23 cellular contexts compared by ENCODE assay signal in the genomic region with DNA sequence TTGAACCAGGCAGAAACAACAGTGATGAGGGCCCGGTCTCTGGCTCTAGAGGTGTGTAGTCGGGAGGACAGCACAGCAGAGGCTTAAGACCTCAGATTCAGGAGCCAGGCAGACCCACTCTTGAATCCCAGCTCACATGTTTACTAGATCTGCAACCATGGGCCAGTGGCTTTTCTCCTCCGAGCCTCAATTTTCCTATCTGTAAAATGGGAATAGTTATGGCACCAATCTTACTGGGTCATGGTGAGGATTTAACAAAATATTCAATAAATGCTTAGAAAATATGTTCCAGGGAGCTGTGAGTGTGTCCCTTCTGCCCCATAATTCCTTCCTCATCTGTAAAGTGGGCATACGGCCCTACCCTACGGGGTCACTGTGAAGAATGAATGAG.
DNase-seq lines count a peak whose midpoint lies in the region; ATAC-seq, FAIRE-seq and TF ChIP-seq lines count a peak whose summit lies in the region.
"Had no signal": no experiment of that assay in that cellular context is flagged by ENCODE, and none has a peak within 500 bp of the region (broad histone marks: within the 10 kb centered on the region; RNA-seq: fewer than 3 reads in every experiment).

No MANE protein-coding gene starts in this region.

- H3K27me3 ChIP-seq in IMR-90 (ENCODE audit: control insufficient read depth, insufficient read depth, low read length) (no peaks in the 10 kb centered on the region), K562 (ENCODE audit: control insufficient read depth in 2 of 2, insufficient read depth in 2 of 2, low read length in 2 of 2) (no peaks in the 10 kb centered on the region), uterus (no peaks in the 10 kb centered on the region)
- H3K27me3 ChIP-seq: Peyer's patch, SJSA1 had no signal

- intact Hi-C loops in IMR-90 (cut with micrococcal nuclease) (no loop called here), K562 (cut with micrococcal nuclease) (no loop called here), uterus (cut with DNase I; ENCODE audit: low total_unique reads) (no loop called here)

- no peaks in the 10 kb centered on the region for H3K36me3 Mint-ChIP-seq in activated naive CD4-positive, alpha-beta T cell treated with anti-CD3 and anti-CD28 coated beads, Interleukin-2, amount 50 U/mL, for 24 hours
- no peaks in the 10 kb centered on the region for H3K36me3 Mint-ChIP-seq in activated naive CD4-positive, alpha-beta T cell treated with anti-CD3 and anti-CD28 coated beads, Interleukin-2, amount 10 ng/mL, durations not matched to agents 7 days and 5 days
- H3K36me3 Mint-ChIP-seq: CD14-positive monocyte, IgD-negative memory B cell had no signal

- ATAC-seq in IMR-90 (ENCODE audit: low read depth) (no peak), K562 (no peak)

- H4K20me1 ChIP-seq in IMR-90 (ENCODE audit: insufficient read depth, low read length) (no peaks in the 10 kb centered on the region), K562 (replicated peaks; ENCODE audit: control insufficient read depth, insufficient read depth, low read length) (no peaks in the 10 kb centered on the region)

- no peak for FAIRE-seq in K562 (lab: Jason Lieb, UNC)
- FAIRE-seq: A204.1, D721Med, H1, HTR-8/SVneo had no signal

- TF ChIP-seq POLR2A in IMR-90 (IDR thresholded peaks at IDR 0.05; ENCODE audit: low read depth, low read length) (no peak), K562 (conservative IDR thresholded peaks at IDR 0.05) (no peak), uterus (IDR thresholded peaks at IDR 0.05) (no peak)

- no peaks in the 10 kb centered on the region for H3K9me3 ChIP-seq in IMR-90 (ENCODE audit: control insufficient read depth, insufficient read depth, low read length)
- no peaks in the 10 kb centered on the region; the same call in 1 of the 2 replicates for H3K9me3 ChIP-seq in K562 (replicated peaks; ENCODE audit: control insufficient read depth, insufficient read depth, low read depth, low read length)
- H3K9me3 ChIP-seq in uterus = no peaks in the 10 kb centered on the region
- H3K9me3 ChIP-seq: Peyer's patch, SJSA1 had no signal

- no peak overlapping the region for H2BK15ac ChIP-seq in IMR-90 (ENCODE audit: low read depth, low read length)

- POLR2A ChIA-PET in IMR-90 (lab: Charles Lee; ENCODE audit: unreplicated experiment) (no interaction called here), K562 (lab: Yijun Ruan, JAX) (interaction anchor here (0.6 to 1.4 kb wide), 2 partner anchors 34 to 175 kb away, joined by 3 read pairs; no protein-coding TSS in a partner anchor)

- H4K8ac ChIP-seq in IMR-90 (ENCODE audit: low read depth in 2 of 2, low read length in 2 of 2) = no peak overlapping the region

- no peaks in the 10 kb centered on the region for H3K79me1 ChIP-seq in IMR-90 (ENCODE audit: low read depth in 1 of 2, low read length in 2 of 2)

- H3K27ac Mint-ChIP-seq in activated naive CD4-positive, alpha-beta T cell treated with anti-CD3 and anti-CD28 coated beads, Interleukin-2, amount 50 U/mL, for 24 hours = peak overlapping the region; percentile 37
- H3K27ac Mint-ChIP-seq in activated naive CD4-positive, alpha-beta T cell treated with anti-CD3 and anti-CD28 coated beads, Interleukin-2, amount 10 ng/mL, durations not matched to agents 7 days and 5 days = no peak overlapping the region
- H3K27ac Mint-ChIP-seq: B cell, CD14-positive monocyte, IgD-negative memory B cell had no signal

- H3K79me2 ChIP-seq in K562 (ENCODE audit: control insufficient read depth, insufficient read depth, low read length) = no peaks in the 10 kb centered on the region

- H3K4me2 ChIP-seq in IMR-90 (ENCODE audit: low read depth, low read length) (no peak overlapping the region), K562 (ENCODE audit: insufficient read depth, low read length) (no peak overlapping the region)

- H3K4me3 ChIP-seq in IMR-90 (ENCODE audit: insufficient read depth, low read depth, low read length) (no peak overlapping the region), K562 (no peak overlapping the region), uterus (no peak overlapping the region)
- H3K4me3 ChIP-seq: Peyer's patch, SJSA1 had no signal

- H2BK120ac ChIP-seq in IMR-90 (ENCODE audit: low read depth, low read length) = no peak overlapping the region

- H3K27ac ChIP-seq in IMR-90 (ENCODE audit: insufficient read depth, low read length) (no peak overlapping the region), K562 (ENCODE audit: extremely low read depth, low read depth, low read length) (no peak overlapping the region), uterus (peak overlapping the region; percentile 75 to 76)
- H3K27ac ChIP-seq: Peyer's patch, SJSA1 had no signal

- H3K14ac ChIP-seq in IMR-90 (replicated peaks; ENCODE audit: low read depth, low read length) = no peak overlapping the region

- H2AFZ ChIP-seq in IMR-90 (replicated peaks; ENCODE audit: low read length, poor library complexity) (no peak overlapping the region), K562 (ENCODE audit: low read depth, low read length) (no peak overlapping the region)

- H3K4me1 Mint-ChIP-seq in activated naive CD4-positive, alpha-beta T cell treated with anti-CD3 and anti-CD28 coated beads, Interleukin-2, amount 50 U/mL, for 24 hours = peaks cover 49% of the 10 kb centered on the region
- peaks cover 41% of the 10 kb centered on the region for H3K4me1 Mint-ChIP-seq in activated naive CD4-positive, alpha-beta T cell treated with anti-CD3 and anti-CD28 coated beads, Interleukin-2, amount 10 ng/mL, durations not matched to agents 7 days and 5 days

- no peak overlapping the region for H3K56ac ChIP-seq in IMR-90 (ENCODE audit: extremely low read depth, insufficient read depth, low read length)

- no peak for TF ChIP-seq CTCF in IMR-90 (conservative IDR thresholded peaks at IDR 0.05; ENCODE audit: low read depth, low read length)
- TF ChIP-seq CTCF in K562 (IDR thresholded peaks at IDR 0.05 in 2 of 3, conservative IDR thresholded peaks at IDR 0.05 in 1 of 3; ENCODE audit: insufficient read depth in 2 of 3, low read depth in 1 of 3, low read length in 3 of 3) = no peak
- TF ChIP-seq CTCF in uterus (IDR thresholded peaks at IDR 0.05) = no peak

- H3K4me1 ChIP-seq in IMR-90 (ENCODE audit: control insufficient read depth, insufficient read depth, low read length) (peaks cover 15% of the 10 kb centered on the region), K562 (replicated peaks in 1 of 2; ENCODE audit: control insufficient read depth in 2 of 2, insufficient read depth in 2 of 2, low read length in 2 of 2) (peaks cover 33 to 36% of the 10 kb centered on the region in 2 experiments), uterus (peaks cover 3 to 12% of the 10 kb centered on the region in 2 donors)

- H3K23ac ChIP-seq in IMR-90 (ENCODE audit: low read depth, low read length) = no peak overlapping the region

- no peak overlapping the region for H4K91ac ChIP-seq in IMR-90 (ENCODE audit: insufficient read depth, low read depth, low read length)

- H2BK5ac ChIP-seq in IMR-90 (ENCODE audit: low read depth, low read length, poor library complexity, severe bottlenecking) = no peak overlapping the region

- H3K9me1 ChIP-seq in IMR-90 (ENCODE audit: insufficient read depth, low read length) (peaks cover 25% of the 10 kb centered on the region), K562 (ENCODE audit: control insufficient read depth, insufficient read depth, low read length) (peaks cover 2% of the 10 kb centered on the region)

- H3K18ac ChIP-seq in IMR-90 (ENCODE audit: low read depth, low read length) = no peak overlapping the region

- in situ Hi-C loops in IMR-90 (cut with MboI; ENCODE audit: low sequenced_read_pairs) (no loop called here), K562 (cut with MboI) (no loop called here)

- H2AK5ac ChIP-seq in IMR-90 (ENCODE audit: low read depth, low read length) = 0 out of 2 replicates have a peak overlapping the region, but pooled peaks have one; percentile 35

- no CpG with 5 or more reads among the region's 5 CpGs for WGBS in IMR-90 (ENCODE audit: extremely low coverage in 2 of 2, insufficient read length in 1 of 2), 2 experiments
- WGBS in K562 (ENCODE audit: insufficient coverage, low coverage, missing lambda C conversion rate) = 94% methylated on average over 5 of the region's 5 CpGs

- H4K5ac ChIP-seq in IMR-90 (ENCODE audit: low read depth, low read length) = no peak overlapping the region

- H3K36me3 ChIP-seq in IMR-90 (ENCODE audit: control insufficient read depth, insufficient read depth, low read length) (no peaks in the 10 kb centered on the region), K562 (ENCODE audit: control insufficient read depth, insufficient read depth, low read length) (no peaks in the 10 kb centered on the region), uterus (no peaks in the 10 kb centered on the region)
- H3K36me3 ChIP-seq: Peyer's patch, SJSA1 had no signal

- TF ChIP-seq RAD21 in IMR-90 (IDR thresholded peaks at IDR 0.05; ENCODE audit: low read length) (no peak), K562 (CRISPR knock-in tag; conservative IDR thresholded peaks at IDR 0.05 in 1 of 2, IDR thresholded peaks at IDR 0.05 in 1 of 2) (no peak)

- no peak overlapping the region for H2AK9ac ChIP-seq in IMR-90 (replicated peaks; ENCODE audit: low read depth, low read length, poor library complexity)

- H3K9me3 Mint-ChIP-seq in activated naive CD4-positive, alpha-beta T cell treated with anti-CD3 and anti-CD28 coated beads, Interleukin-2, amount 50 U/mL, for 24 hours = no peaks in the 10 kb centered on the region
- no peaks in the 10 kb centered on the region for H3K9me3 Mint-ChIP-seq in activated naive CD4-positive, alpha-beta T cell treated with anti-CD3 and anti-CD28 coated beads, Interleukin-2, amount 10 ng/mL, durations not matched to agents 7 days and 5 days
- H3K9me3 Mint-ChIP-seq: CD14-positive monocyte, IgD-negative memory B cell had no signal

- no peak overlapping the region for H2BK20ac ChIP-seq in IMR-90 (ENCODE audit: low read depth, low read length)

- TF ChIP-seq EP300 in K562 (IDR thresholded peaks at IDR 0.05; ENCODE audit: low read length) = no peak

- DNase-seq in activated naive CD4-positive, alpha-beta T cell treated with anti-CD3 and anti-CD28 coated beads, Interleukin-2, amount 10 ng/mL, durations not matched to agents 7 days and 5 days = no peak
- DNase-seq in IMR-90 (no peak), K562 (ENCODE audit: extremely low read depth in 1 of 4, low spot score in 3 of 4) (no peak), uterus (no peak), H4 (ENCODE audit: low spot score) (no peak), amygdala (lab: John Stamatoyannopoulos, UW) (no peak)
- DNase-seq: DMS53, GDM1, Karpas-422, NCI-H1417, NCI-H1694 treated with DMSO at 0.1 percent for 48 hours, NCI-H446, NCI-H526, Peyer's patch had no signal

- dilution Hi-C loops in IMR-90 (cut with HindIII; ENCODE audit: low sequenced_read_pairs, unreplicated experiment) = no loop called here

- H3K4ac ChIP-seq in IMR-90 (ENCODE audit: low read depth, low read length) = no peak overlapping the region; the same call in 1 of the 2 replicates

- no TSS peak for BruUV-seq in IMR-90 (replicated peaks; lab: Mats Ljungman, UMichigan)
- BruUV-seq in K562 (replicated peaks; lab: Mats Ljungman, UMichigan) = no TSS peak

- no peak overlapping the region for H3K4me3 Mint-ChIP-seq in activated naive CD4-positive, alpha-beta T cell treated with anti-CD3 and anti-CD28 coated beads, Interleukin-2, amount 50 U/mL, for 24 hours
- H3K4me3 Mint-ChIP-seq in activated naive CD4-positive, alpha-beta T cell treated with anti-CD3 and anti-CD28 coated beads, Interleukin-2, amount 10 ng/mL, durations not matched to agents 7 days and 5 days = no peak overlapping the region
- H3K4me3 Mint-ChIP-seq: B cell, CD14-positive monocyte, IgD-negative memory B cell had no signal

- no peaks in the 10 kb centered on the region for H3K27me3 Mint-ChIP-seq in activated naive CD4-positive, alpha-beta T cell treated with anti-CD3 and anti-CD28 coated beads, Interleukin-2, amount 50 U/mL, for 24 hours
- no peaks in the 10 kb centered on the region for H3K27me3 Mint-ChIP-seq in activated naive CD4-positive, alpha-beta T cell treated with anti-CD3 and anti-CD28 coated beads, Interleukin-2, amount 10 ng/mL, durations not matched to agents 7 days and 5 days

- CTCF ChIA-PET in activated naive CD4-positive, alpha-beta T cell treated with anti-CD3 and anti-CD28 coated beads, Interleukin-2, amount 10 ng/mL, durations not matched to agents 7 days and 5 days (lab: Charles Lee) = interaction anchor here (1.2 to 1.3 kb wide), 2 partner anchors 20 to 325 kb away, joined by 3 to 4 read pairs; no protein-coding TSS in a partner anchor
- CTCF ChIA-PET in IMR-90 (lab: Yijun Ruan, JAX) = no interaction called here
- CTCF ChIA-PET in K562 (lab: Yijun Ruan, JAX; ENCODE audit: low intra/inter-chr PET ratio) = no interaction called here

- H3K9ac ChIP-seq in IMR-90 (ENCODE audit: low read depth, low read length) = no peak overlapping the region
- H3K9ac ChIP-seq in K562 (ENCODE audit: insufficient read depth in 1 of 2, low read depth in 2 of 2, low read length in 2 of 2) = no peak overlapping the region

Comparison
In these comparisons a context has a peak if more than half of its experiments do, and no peak if none do; other contexts are left out.
1. H3K27ac ChIP-seq: peak in uterus (2 of 2); none in IMR-90 (single experiment) and K562 (single experiment).